Comparison of ENCODE assay signal across 28 cellular contexts in genomic region chr16:9334091-9334490, GRCh38.
"Had no signal": no experiment of that assay in that cellular context is flagged by ENCODE, and none has a peak within 500 bp of the region (broad histone marks: within the 10 kb centered on the region; RNA-seq: fewer than 3 reads in every experiment).

No MANE protein-coding gene starts in this region.

- H3K4me3 ChIP-seq: colonic mucosa, gastrocnemius medialis, heart left ventricle, hepatocyte, left lung, ovary, psoas muscle, sigmoid colon, stomach, thyroid gland, vagina had no signal

- H3K27me3 ChIP-seq: colonic mucosa, gastrocnemius medialis, hepatocyte, left lung, ovary, sigmoid colon, stomach, thyroid gland, vagina had no signal

- FAIRE-seq: endometrium, kidney had no signal

- H3K27ac ChIP-seq: colonic mucosa, gastrocnemius medialis, heart left ventricle, hepatocyte, left lung, ovary, psoas muscle, sigmoid colon, stomach, thyroid gland, vagina had no signal

- H3K79me2 ChIP-seq: hepatocyte had no signal

- H3K4me1 ChIP-seq: colonic mucosa, gastrocnemius medialis, heart left ventricle, left lung, psoas muscle, vagina had no signal

- H2AFZ ChIP-seq: hepatocyte had no signal

- H3K4me2 ChIP-seq: hepatocyte had no signal

- H3K9me3 ChIP-seq: colonic mucosa, gastrocnemius medialis, left lung, ovary, psoas muscle, sigmoid colon, stomach, thyroid gland, vagina had no signal

- DNase-seq: colonic mucosa; effector memory CD8-positive, alpha-beta T cell; foreskin fibroblast; gastrocnemius medialis; heart left ventricle; kidney; left lung; mammary epithelial cell; mesendoderm; midbrain; naive thymus-derived CD4-positive, alpha-beta T cell; nephron progenitor cell; nucleus accumbens; ovary; posterior cingulate gyrus; psoas muscle; right cardiac atrium; sigmoid colon; stimulated activated CD4-positive, alpha-beta T cell treated with anti-CD3 and anti-CD28 coated beads, Interleukin-2, amount 100 ng/mL, for 24 hours; stimulated activated CD4-positive, alpha-beta T cell treated with anti-CD3 and anti-CD28 coated beads, Interleukin-4, amount 100 ng/mL, for 24 hours; stimulated activated naive CD4-positive, alpha-beta T cell treated with Interleukin-2 at 50 U/mL for 16 hours; stomach; thyroid gland; trophoblast cell had no signal

- ATAC-seq: effector memory CD8-positive, alpha-beta T cell; gastrocnemius medialis; heart left ventricle; left lung; naive thymus-derived CD4-positive, alpha-beta T cell; psoas muscle; right cardiac atrium; stimulated activated effector memory CD8-positive, alpha-beta T cell treated with anti-CD3 and anti-CD28 coated beads, Interleukin-12 subunit alpha, Interleukin-12 subunit beta, amount 100 ng/mL, for 72 hours had no signal

- H3K36me3 ChIP-seq: colonic mucosa, gastrocnemius medialis, heart left ventricle, left lung, ovary, sigmoid colon, stomach, thyroid gland, vagina had no signal
